ENCODE assay signal across 23 cellular contexts in genomic region chr2:39241588-39241987, GRCh38. TPM values are rescaled to one million over a fixed set of nuclear protein-coding genes. Genes with fewer than 3 reads are reported as not detected.
"Had no signal": no experiment of that assay in that cellular context is flagged by ENCODE, and none has a peak within 500 bp of the region (broad histone marks: within the 10 kb centered on the region; RNA-seq: fewer than 3 reads in every experiment).

No MANE protein-coding gene starts in this region.

- H3K4me1 Mint-ChIP-seq: nephron progenitor cell had no signal

- H3K27me3 ChIP-seq: body of pancreas, cardiac muscle cell, right lobe of liver, thyroid gland had no signal

- H3K27me3 Mint-ChIP-seq: activated naive CD4-positive, alpha-beta T cell treated with anti-CD3 and anti-CD28 coated beads, Interleukin-2, amount 50 U/mL, for 24 hours; memory B cell; stimulated activated naive CD8-positive, alpha-beta T cell treated with anti-CD3 and anti-CD28 coated beads, Interleukin-15, Interleukin-2, amounts not matched to agents 100 ng/mL and 50 ng/mL, for 24 hours had no signal

- H3K4me1 ChIP-seq: body of pancreas, parathyroid adenoma, right lobe of liver, thyroid gland had no signal

- H3K9me3 Mint-ChIP-seq: activated CD4-positive, alpha-beta memory T cell treated with anti-CD3 and anti-CD28 coated beads, Interleukin-2, amount 10 ng/mL, durations not matched to agents 7 days and 5 days; activated T-cell treated with anti-CD3 and anti-CD28 coated beads, Interleukin-2, amount 50 U/mL, for 72 hours; memory B cell; stimulated activated naive CD8-positive, alpha-beta T cell treated with anti-CD3 and anti-CD28 coated beads, Interleukin-15, Interleukin-2, amounts not matched to agents 100 ng/mL and 50 ng/mL, for 24 hours had no signal

- H3K27ac Mint-ChIP-seq: activated CD4-positive, alpha-beta memory T cell treated with anti-CD3 and anti-CD28 coated beads, Interleukin-2, amount 10 ng/mL, durations not matched to agents 7 days and 5 days; activated naive CD4-positive, alpha-beta T cell treated with anti-CD3 and anti-CD28 coated beads, Interleukin-2, amount 50 U/mL, for 24 hours; activated T-cell treated with anti-CD3 and anti-CD28 coated beads, Interleukin-2, amount 50 U/mL, for 72 hours; memory B cell; nephron progenitor cell; stimulated activated naive CD8-positive, alpha-beta T cell treated with anti-CD3 and anti-CD28 coated beads, Interleukin-15, Interleukin-2, amounts not matched to agents 100 ng/mL and 50 ng/mL, for 24 hours had no signal

- H3K27ac ChIP-seq: body of pancreas, cardiac muscle cell, parathyroid adenoma, right lobe of liver, skin epidermis, thyroid gland had no signal

- FAIRE-seq: TTC549 had no signal

- H3K9ac ChIP-seq: parathyroid adenoma had no signal

- H3K9me3 ChIP-seq: body of pancreas, right lobe of liver, thyroid gland had no signal

- ATAC-seq: activated T-cell treated with anti-CD3 and anti-CD28 coated beads, Interleukin-2, amount 50 U/mL, for 72 hours; body of pancreas; esophagus mucosa; right lobe of liver had no signal

- H3K4me3 Mint-ChIP-seq: activated CD4-positive, alpha-beta memory T cell treated with anti-CD3 and anti-CD28 coated beads, Interleukin-2, amount 10 ng/mL, durations not matched to agents 7 days and 5 days; activated naive CD4-positive, alpha-beta T cell treated with anti-CD3 and anti-CD28 coated beads, Interleukin-2, amount 50 U/mL, for 24 hours; memory B cell; nephron progenitor cell; stimulated activated naive CD8-positive, alpha-beta T cell treated with anti-CD3 and anti-CD28 coated beads, Interleukin-15, Interleukin-2, amounts not matched to agents 100 ng/mL and 50 ng/mL, for 24 hours had no signal

- DNase-seq: activated CD4-positive, alpha-beta memory T cell treated with anti-CD3 and anti-CD28 coated beads, Interleukin-2, amount 10 ng/mL, durations not matched to agents 7 days and 5 days; activated CD4-positive, alpha-beta T cell treated with anti-CD3 and anti-CD28 coated beads for 1 hour; activated effector memory CD4-positive, alpha-beta T cell treated with anti-CD3 and anti-CD28 coated beads, Interleukin-2, amount 50 U/mL, for 16 hours; activated T-cell treated with anti-CD3 and anti-CD28 coated beads, Interleukin-2, amount 50 U/mL, for 72 hours; anterior cingulate cortex; body of pancreas; effector CD8-positive, alpha-beta T cell; foreskin melanocyte; hippocampal formation; nephron progenitor cell; right lobe of liver; stimulated activated CD4-positive, alpha-beta T cell treated with anti-CD3 and anti-CD28 coated beads, Interleukin-1b, Interleukin-23, amount 100 ng/mL, for 48 hours; substantia nigra; thyroid gland had no signal

- H3K36me3 Mint-ChIP-seq: activated naive CD4-positive, alpha-beta T cell treated with anti-CD3 and anti-CD28 coated beads, Interleukin-2, amount 50 U/mL, for 24 hours had no signal

- H3K4me3 ChIP-seq: body of pancreas, cardiac muscle cell, right lobe of liver, skin epidermis, thyroid gland had no signal

- H3K36me3 ChIP-seq: cardiac muscle cell, right lobe of liver, thyroid gland had no signal

RNA-seq across cellular contexts. Expression of gene CDKL4, which starts 2.2 kb away (rescaled TPM):
- polyA plus RNA-seq: cardiac muscle cell, liver had no signal
